Comparison of ENCODE assay signal across 7 cellular contexts in genomic region chr11:78912778-78913177, GRCh38.
"Had no signal": no experiment of that assay in that cellular context is flagged by ENCODE, and none has a peak within 500 bp of the region (broad histone marks: within the 10 kb centered on the region; RNA-seq: fewer than 3 reads in every experiment).

No MANE protein-coding gene starts in this region.

- H3K4me1 Mint-ChIP-seq: IgD-negative memory B cell had no signal

- H3K27ac Mint-ChIP-seq: GM23338, IgD-negative memory B cell had no signal

- H3K4me2 ChIP-seq: GM23338 had no signal

- H3K4me3 ChIP-seq: GM23338, HAP-1 had no signal

- FAIRE-seq: HepG2 had no signal

- ATAC-seq: HCT116, HepG2 had no signal

- H3K4me1 ChIP-seq: HAP-1 had no signal

- H3K9me3 ChIP-seq: HAP-1 had no signal

- H3K9me3 Mint-ChIP-seq: GM23338 had no signal

- DNase-seq: H7, KG1 had no signal

- H2AFZ ChIP-seq: GM23338 had no signal

- H3K4me3 Mint-ChIP-seq: GM23338, IgD-negative memory B cell had no signal

- H3K36me3 Mint-ChIP-seq: IgD-negative memory B cell had no signal

- H3K36me3 ChIP-seq: HAP-1 had no signal
